ENCODE assay signal across 1 cellular context in the genomic region with DNA sequence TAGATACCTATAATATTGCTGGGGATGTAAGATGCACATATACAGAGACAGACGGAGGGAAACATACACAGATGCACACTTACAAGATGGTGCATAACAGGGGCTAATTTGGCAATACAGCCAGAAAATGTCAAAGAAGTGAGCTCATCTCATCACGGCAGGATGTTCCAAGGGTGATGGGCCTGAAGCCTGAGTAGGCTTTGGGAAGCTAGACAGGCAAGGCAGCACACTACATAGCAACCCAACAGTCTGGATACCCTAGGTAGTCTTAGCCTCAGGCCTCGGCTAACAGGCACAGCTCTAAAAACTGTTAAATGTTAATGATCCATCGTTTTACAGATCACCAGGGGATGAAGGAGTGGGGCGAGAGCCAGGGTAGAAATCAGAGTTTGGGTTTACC.
TF ChIP-seq lines count a peak whose summit lies in the region.

No MANE protein-coding gene starts in this region.

TF ChIP-seq in IMR-90, 13 proteins besides CTCF, POLR2A, EP300 and RAD21:
- no peak for TF ChIP-seq MXI1 (IDR thresholded peaks at IDR 0.05; ENCODE audit: borderline replicate concordance, low read depth, low read length)
- no peak for TF ChIP-seq MAFK (IDR thresholded peaks at IDR 0.05; ENCODE audit: low read depth, low read length)
- no peak for TF ChIP-seq NFE2L2 (IDR thresholded peaks at IDR 0.05; ENCODE audit: low read depth, low read length)
- TF ChIP-seq SMC3 (IDR thresholded peaks at IDR 0.05; ENCODE audit: low read depth, low read length), result no peak
- no peak for TF ChIP-seq MAZ (IDR thresholded peaks at IDR 0.05; ENCODE audit: borderline replicate concordance, low read depth, low read length)
- no peak for TF ChIP-seq CHD1 (IDR thresholded peaks at IDR 0.05; ENCODE audit: low read depth, low read length)
- no peak for TF ChIP-seq BHLHE40 (IDR thresholded peaks at IDR 0.05; ENCODE audit: low read depth, low read length)
- TF ChIP-seq RCOR1 (IDR thresholded peaks at IDR 0.05; ENCODE audit: insufficient replicate concordance, low read length), result no peak
- TF ChIP-seq FOS (IDR thresholded peaks at IDR 0.05; ENCODE audit: low read depth, low read length), result no peak
- TF ChIP-seq, protein P1, sequence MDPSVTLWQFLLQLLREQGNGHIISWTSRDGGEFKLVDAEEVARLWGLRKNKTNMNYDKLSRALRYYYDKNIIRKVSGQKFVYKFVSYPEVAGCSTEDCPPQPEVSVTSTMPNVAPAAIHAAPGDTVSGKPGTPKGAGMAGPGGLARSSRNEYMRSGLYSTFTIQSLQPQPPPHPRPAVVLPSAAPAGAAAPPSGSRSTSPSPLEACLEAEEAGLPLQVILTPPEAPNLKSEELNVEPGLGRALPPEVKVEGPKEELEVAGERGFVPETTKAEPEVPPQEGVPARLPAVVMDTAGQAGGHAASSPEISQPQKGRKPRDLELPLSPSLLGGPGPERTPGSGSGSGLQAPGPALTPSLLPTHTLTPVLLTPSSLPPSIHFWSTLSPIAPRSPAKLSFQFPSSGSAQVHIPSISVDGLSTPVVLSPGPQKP (IDR thresholded peaks at IDR 0.05; ENCODE audit: borderline replicate concordance, low read depth, low read length), result no peak
- TF ChIP-seq, protein P2, sequence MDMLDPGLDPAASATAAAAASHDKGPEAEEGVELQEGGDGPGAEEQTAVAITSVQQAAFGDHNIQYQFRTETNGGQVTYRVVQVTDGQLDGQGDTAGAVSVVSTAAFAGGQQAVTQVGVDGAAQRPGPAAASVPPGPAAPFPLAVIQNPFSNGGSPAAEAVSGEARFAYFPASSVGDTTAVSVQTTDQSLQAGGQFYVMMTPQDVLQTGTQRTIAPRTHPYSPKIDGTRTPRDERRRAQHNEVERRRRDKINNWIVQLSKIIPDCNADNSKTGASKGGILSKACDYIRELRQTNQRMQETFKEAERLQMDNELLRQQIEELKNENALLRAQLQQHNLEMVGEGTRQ (IDR thresholded peaks at IDR 0.05; ENCODE audit: low read depth, low read length), result no peak
- TF ChIP-seq RFX5 (IDR thresholded peaks at IDR 0.05; ENCODE audit: low read depth, low read length), result no peak
- TF ChIP-seq CEBPB (IDR thresholded peaks at IDR 0.05; ENCODE audit: low read depth, low read length), result no peak
